In the genomic region with DNA sequence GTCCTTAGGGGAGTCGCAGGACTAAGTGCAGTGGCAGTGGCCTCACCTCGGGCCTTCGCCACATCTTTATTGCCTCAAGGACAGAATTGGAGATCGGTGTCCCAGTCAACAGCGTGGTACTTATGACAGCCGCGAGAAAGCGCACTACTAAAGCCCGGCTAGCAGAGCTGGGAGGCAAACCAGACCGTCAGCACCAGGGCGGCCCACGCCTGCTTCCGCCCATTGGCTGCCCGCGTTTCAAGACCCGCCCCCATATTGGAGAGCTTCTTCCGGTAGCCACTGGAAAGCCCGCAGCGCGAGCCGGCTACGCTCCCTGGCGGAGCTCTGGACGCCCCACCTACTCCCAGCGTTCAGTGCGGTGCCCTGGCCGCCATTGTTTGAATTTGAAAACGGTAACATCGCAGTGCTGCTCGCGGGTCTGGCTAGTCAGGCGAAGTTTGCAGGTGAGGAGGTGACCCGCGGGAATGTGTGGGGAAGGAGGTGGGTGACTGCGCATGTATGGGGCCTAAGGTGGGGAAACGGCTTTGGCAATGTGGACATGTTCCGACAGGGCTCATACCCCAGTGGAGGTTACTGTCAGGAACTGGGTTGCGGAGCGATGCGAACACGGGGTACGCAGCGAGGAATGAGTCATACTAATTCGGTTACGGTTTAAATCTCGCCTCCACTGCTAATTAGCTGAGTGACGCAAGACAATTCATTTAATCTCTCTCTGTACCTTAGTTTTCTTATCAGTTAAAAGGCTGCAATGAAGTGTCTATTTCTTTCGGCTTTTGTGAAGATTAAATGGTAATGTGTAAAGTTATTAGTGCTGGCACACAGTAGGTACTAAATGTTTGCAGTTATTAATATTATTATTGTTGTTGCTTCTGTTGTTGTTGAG, we compare ENCODE assay signal across 1 cellular context.
TF ChIP-seq lines count a peak whose summit lies in the region.

A gene with protein sequence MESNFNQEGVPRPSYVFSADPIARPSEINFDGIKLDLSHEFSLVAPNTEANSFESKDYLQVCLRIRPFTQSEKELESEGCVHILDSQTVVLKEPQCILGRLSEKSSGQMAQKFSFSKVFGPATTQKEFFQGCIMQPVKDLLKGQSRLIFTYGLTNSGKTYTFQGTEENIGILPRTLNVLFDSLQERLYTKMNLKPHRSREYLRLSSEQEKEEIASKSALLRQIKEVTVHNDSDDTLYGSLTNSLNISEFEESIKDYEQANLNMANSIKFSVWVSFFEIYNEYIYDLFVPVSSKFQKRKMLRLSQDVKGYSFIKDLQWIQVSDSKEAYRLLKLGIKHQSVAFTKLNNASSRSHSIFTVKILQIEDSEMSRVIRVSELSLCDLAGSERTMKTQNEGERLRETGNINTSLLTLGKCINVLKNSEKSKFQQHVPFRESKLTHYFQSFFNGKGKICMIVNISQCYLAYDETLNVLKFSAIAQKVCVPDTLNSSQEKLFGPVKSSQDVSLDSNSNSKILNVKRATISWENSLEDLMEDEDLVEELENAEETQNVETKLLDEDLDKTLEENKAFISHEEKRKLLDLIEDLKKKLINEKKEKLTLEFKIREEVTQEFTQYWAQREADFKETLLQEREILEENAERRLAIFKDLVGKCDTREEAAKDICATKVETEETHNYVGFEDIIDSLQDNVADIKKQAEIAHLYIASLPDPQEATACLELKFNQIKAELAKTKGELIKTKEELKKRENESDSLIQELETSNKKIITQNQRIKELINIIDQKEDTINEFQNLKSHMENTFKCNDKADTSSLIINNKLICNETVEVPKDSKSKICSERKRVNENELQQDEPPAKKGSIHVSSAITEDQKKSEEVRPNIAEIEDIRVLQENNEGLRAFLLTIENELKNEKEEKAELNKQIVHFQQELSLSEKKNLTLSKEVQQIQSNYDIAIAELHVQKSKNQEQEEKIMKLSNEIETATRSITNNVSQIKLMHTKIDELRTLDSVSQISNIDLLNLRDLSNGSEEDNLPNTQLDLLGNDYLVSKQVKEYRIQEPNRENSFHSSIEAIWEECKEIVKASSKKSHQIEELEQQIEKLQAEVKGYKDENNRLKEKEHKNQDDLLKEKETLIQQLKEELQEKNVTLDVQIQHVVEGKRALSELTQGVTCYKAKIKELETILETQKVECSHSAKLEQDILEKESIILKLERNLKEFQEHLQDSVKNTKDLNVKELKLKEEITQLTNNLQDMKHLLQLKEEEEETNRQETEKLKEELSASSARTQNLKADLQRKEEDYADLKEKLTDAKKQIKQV (N-terminal part only) (plus strand): TSS at position 353 of the 883 bp plus-strand sequence. CDS start 3,705 bp downstream, outside the sequence.

TF ChIP-seq in H1, 55 proteins besides CTCF, POLR2A, EP300 and RAD21:
- TF ChIP-seq, protein P1, sequence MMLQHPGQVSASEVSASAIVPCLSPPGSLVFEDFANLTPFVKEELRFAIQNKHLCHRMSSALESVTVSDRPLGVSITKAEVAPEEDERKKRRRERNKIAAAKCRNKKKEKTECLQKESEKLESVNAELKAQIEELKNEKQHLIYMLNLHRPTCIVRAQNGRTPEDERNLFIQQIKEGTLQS (IDR thresholded peaks at IDR 0.05; ENCODE audit: insufficient read depth, low read depth, low read length) = no peak
- TF ChIP-seq JUND (IDR thresholded peaks at IDR 0.05; ENCODE audit: low read length) (peak; percentile 88), BRCA1 (IDR thresholded peaks at IDR 0.05; ENCODE audit: low read depth, low read length) (peak; percentile 21; the same call in 1 of the 2 replicates), KDM5A (IDR thresholded peaks at IDR 0.05; ENCODE audit: low read length) (peak; percentile 45; the same call in 1 of the 2 replicates), ASH2L (IDR thresholded peaks at IDR 0.05; ENCODE audit: low read length) (peak; percentile 96), SAP30 (IDR thresholded peaks at IDR 0.05; ENCODE audit: insufficient read depth, insufficient replicate concordance, low read length) (peak; percentile 81), HDAC6 (IDR thresholded peaks at IDR 0.05; ENCODE audit: low read depth, low read length) (no peak), JUN (IDR thresholded peaks at IDR 0.05; ENCODE audit: low read depth, low read length) (no peak), SRF (IDR thresholded peaks at IDR 0.05; ENCODE audit: low read depth, low read length) (no peak), FOSL1 (IDR thresholded peaks at IDR 0.05; ENCODE audit: insufficient read depth, low read depth, low read length) (no peak), BCL11A (IDR thresholded peaks at IDR 0.05; ENCODE audit: low read depth in 2 of 2, low read length in 2 of 2) (no peak), HDAC2 (IDR thresholded peaks at IDR 0.05; ENCODE audit: borderline replicate concordance in 1 of 2, low read depth in 2 of 2, low read length in 2 of 2) (peak in 1 of 2 experiments; percentile 63; a peak in 1 of 4 replicates), EGR1 (IDR thresholded peaks at IDR 0.05; ENCODE audit: borderline replicate concordance, low read depth, low read length) (no peak; the same call in 1 of the 2 replicates), CBX5 (IDR thresholded peaks at IDR 0.05; ENCODE audit: low read depth, low read length) (no peak), RBBP5 (IDR thresholded peaks at IDR 0.05; ENCODE audit: borderline replicate concordance, low read depth, low read length) (peak; percentile 96), RFX5 (IDR thresholded peaks at IDR 0.05; ENCODE audit: borderline replicate concordance, low read depth, low read length) (no peak), TCF12 (IDR thresholded peaks at IDR 0.05; ENCODE audit: low read depth, low read length) (no peak), MAFK (IDR thresholded peaks at IDR 0.05; ENCODE audit: low read depth, low read length) (no peak), CHD1 (IDR thresholded peaks at IDR 0.05; ENCODE audit: low read depth, low read length) (no peak), GTF2F1 (IDR thresholded peaks at IDR 0.05; ENCODE audit: borderline replicate concordance, low read depth, low read length) (peak; percentile 54; the same call in 1 of the 2 replicates), CHD2 (IDR thresholded peaks at IDR 0.05; ENCODE audit: low read length) (peak; percentile 24; the same call in 1 of the 2 replicates), SIRT6 (IDR thresholded peaks at IDR 0.05; ENCODE audit: low read length) (no peak), TBP (IDR thresholded peaks at IDR 0.05; ENCODE audit: low read depth, low read length) (peak; percentile 78), SP4 (IDR thresholded peaks at IDR 0.05; ENCODE audit: low read length) (peak; percentile 54; the same call in 1 of the 2 replicates), KDM1A (IDR thresholded peaks at IDR 0.05; ENCODE audit: borderline replicate concordance, low read length) (no peak), GABPA (IDR thresholded peaks at IDR 0.05; ENCODE audit: borderline replicate concordance, insufficient read depth, low read length) (0 out of 2 replicates have a peak, but pooled peaks have one; percentile 14), SUZ12 (IDR thresholded peaks at IDR 0.05; ENCODE audit: low read length) (no peak), SP1 (IDR thresholded peaks at IDR 0.05; ENCODE audit: low read depth, low read length) (peak; percentile 49; the same call in 1 of the 2 replicates), BACH1 (IDR thresholded peaks at IDR 0.05; ENCODE audit: low read length) (no peak), PHF8 (conservative IDR thresholded peaks at IDR 0.05; ENCODE audit: low read depth, low read length) (peak; percentile 84), SP2 (IDR thresholded peaks at IDR 0.05; ENCODE audit: low read length) (0 out of 2 replicates have a peak, but pooled peaks have one; percentile 4), SIN3A (conservative IDR thresholded peaks at IDR 0.05 in 1 of 2, IDR thresholded peaks at IDR 0.05 in 1 of 2; ENCODE audit: low read depth in 1 of 2, low read length in 2 of 2) (peak; percentile 55 to 81; a peak in 2 of 4 replicates), TAF7 (optimal IDR thresholded peaks at IDR 0.05; ENCODE audit: borderline replicate concordance, low read depth, low read length) (peak; percentile 29), EZH2 (IDR thresholded peaks at IDR 0.05; ENCODE audit: low read depth, low read length, severe bottlenecking) (no peak), ZNF274 (IDR thresholded peaks at IDR 0.05; ENCODE audit: borderline replicate concordance, extremely low read depth, low read length) (no peak), CBX8 (IDR thresholded peaks at IDR 0.05; ENCODE audit: borderline replicate concordance, low read depth, low read length) (no peak), SIX5 (IDR thresholded peaks at IDR 0.05; ENCODE audit: low read depth, low read length) (no peak), YY1 (IDR thresholded peaks at IDR 0.05; ENCODE audit: low read depth, low read length) (peak; percentile 96), POLR2AphosphoS5 (IDR thresholded peaks at IDR 0.05; ENCODE audit: low read depth, low read length) (peak; percentile 94), KDM4A (IDR thresholded peaks at IDR 0.05; ENCODE audit: low read depth, low read length, severe bottlenecking) (peak; percentile 70), TAF1 (IDR thresholded peaks at IDR 0.05; ENCODE audit: low read depth, low read length) (peak; percentile 90), RXRA (IDR thresholded peaks at IDR 0.05; ENCODE audit: insufficient read depth, low read depth, low read length) (no peak), CTBP2 (IDR thresholded peaks at IDR 0.05; ENCODE audit: borderline replicate concordance, insufficient read depth, insufficient read length, low read length) (no peak), CREB1 (IDR thresholded peaks at IDR 0.05) (no peak), POU5F1 (IDR thresholded peaks at IDR 0.05; ENCODE audit: low read depth, low read length) (no peak)
- TF ChIP-seq, protein P2, sequence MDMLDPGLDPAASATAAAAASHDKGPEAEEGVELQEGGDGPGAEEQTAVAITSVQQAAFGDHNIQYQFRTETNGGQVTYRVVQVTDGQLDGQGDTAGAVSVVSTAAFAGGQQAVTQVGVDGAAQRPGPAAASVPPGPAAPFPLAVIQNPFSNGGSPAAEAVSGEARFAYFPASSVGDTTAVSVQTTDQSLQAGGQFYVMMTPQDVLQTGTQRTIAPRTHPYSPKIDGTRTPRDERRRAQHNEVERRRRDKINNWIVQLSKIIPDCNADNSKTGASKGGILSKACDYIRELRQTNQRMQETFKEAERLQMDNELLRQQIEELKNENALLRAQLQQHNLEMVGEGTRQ (IDR thresholded peaks at IDR 0.05; ENCODE audit: low read length) = no peak
- TF ChIP-seq, protein P3, sequence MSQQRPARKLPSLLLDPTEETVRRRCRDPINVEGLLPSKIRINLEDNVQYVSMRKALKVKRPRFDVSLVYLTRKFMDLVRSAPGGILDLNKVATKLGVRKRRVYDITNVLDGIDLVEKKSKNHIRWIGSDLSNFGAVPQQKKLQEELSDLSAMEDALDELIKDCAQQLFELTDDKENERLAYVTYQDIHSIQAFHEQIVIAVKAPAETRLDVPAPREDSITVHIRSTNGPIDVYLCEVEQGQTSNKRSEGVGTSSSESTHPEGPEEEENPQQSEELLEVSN (IDR thresholded peaks at IDR 0.05) = 0 out of 2 replicates have a peak, but pooled peaks have one; percentile 25
- TF ChIP-seq, protein P4, sequence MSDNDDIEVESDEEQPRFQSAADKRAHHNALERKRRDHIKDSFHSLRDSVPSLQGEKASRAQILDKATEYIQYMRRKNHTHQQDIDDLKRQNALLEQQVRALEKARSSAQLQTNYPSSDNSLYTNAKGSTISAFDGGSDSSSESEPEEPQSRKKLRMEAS (IDR thresholded peaks at IDR 0.05) = peak; percentile 68
